9 cellular contexts compared by ENCODE assay signal in genomic region chr16:11224894-11225676, GRCh38. TPM values are rescaled to one million over a fixed set of nuclear protein-coding genes. Genes with fewer than 3 reads are reported as not detected.
A peak's percentile ranks its signal among the peaks of the same experiment; 100 is the strongest.
DNase-seq lines count a peak whose midpoint lies in the region; ATAC-seq and TF ChIP-seq lines count a peak whose summit lies in the region.
"Had no signal": no experiment of that assay in that cellular context is flagged by ENCODE, and none has a peak within 500 bp of the region (broad histone marks: within the 10 kb centered on the region; RNA-seq: fewer than 3 reads in every experiment).

No MANE protein-coding gene starts in this region.

- no peak overlapping the region for H2AFZ ChIP-seq in GM23338

- ATAC-seq in left colon (peak; percentile 47), GM23338 (no peak)
- ATAC-seq in stimulated activated naive B cell treated with anti-CD40 and anti-IgM and Interleukin-4, amounts not matched to agents 10 μg/mL and 1 μg/mL and 100 μg/mL, for 72 hours (replicated peaks): peak; percentile 85 to 89

- H3K4me2 ChIP-seq in GM23338: no peak overlapping the region

- no peaks in the 10 kb centered on the region for H3F3A ChIP-seq in GM23338 (replicated peaks; ENCODE audit: low read depth)

- H3K4me3 Mint-ChIP-seq in IgD-negative memory B cell (peak overlapping the region; percentile 78 to 96 (median 87)), GM23338 (no peak overlapping the region)
- H3K4me3 Mint-ChIP-seq in stimulated activated naive B cell treated with anti-CD40 and anti-IgM and Interleukin-4, amounts not matched to agents 10 μg/mL and 1 μg/mL and 100 μg/mL, for 72 hours: peak overlapping the region; percentile 67 to 83

- H3K9me2 ChIP-seq in GM23338 (ENCODE audit: insufficient read depth): no peaks in the 10 kb centered on the region

- H3K79me2 ChIP-seq in GM23338 (replicated peaks; ENCODE audit: insufficient read depth): no peaks in the 10 kb centered on the region

- no peaks in the 10 kb centered on the region for H3K36me3 ChIP-seq in GM23338 (ENCODE audit: insufficient read depth)

- intact Hi-C loops in left colon (cut with DNase I, micrococcal nuclease): no loop called here

- peak; percentile 57 for DNase-seq in Ammon's horn (ENCODE audit: low spot score)
- DNase-seq in GM20000 (ENCODE audit: low spot score): peak; percentile 91
- peak; percentile 89 for DNase-seq in activated CD8-positive, alpha-beta memory T cell treated with anti-CD3 and anti-CD28 coated beads, Interleukin-2, amount 50 U/mL, for 48 hours
- DNase-seq in left colon: peak; percentile 66 to 69
- peak; percentile 84 for DNase-seq in stimulated activated naive B cell treated with anti-CD40 and anti-IgM and Interleukin-4, amounts not matched to agents 10 μg/mL and 1 μg/mL and 100 μg/mL, for 72 hours
- DNase-seq in NCI-H526 treated with DMSO at 0.1 percent for 48 hours (lab: John Stamatoyannopoulos, UW): no peak
- DNase-seq in GM23338 (ENCODE audit: low spot score): no peak

- H3K27me3 Mint-ChIP-seq in IgD-negative memory B cell: no peaks in the 10 kb centered on the region
- H3K27me3 Mint-ChIP-seq in stimulated activated naive B cell treated with anti-CD40 and anti-IgM and Interleukin-4, amounts not matched to agents 10 μg/mL and 1 μg/mL and 100 μg/mL, for 72 hours: no peaks in the 10 kb centered on the region
- H3K27me3 Mint-ChIP-seq in GM23338 (ENCODE audit: insufficient read depth, low read depth, poor library complexity): peaks cover 9% of the 10 kb centered on the region

- no peaks in the 10 kb centered on the region for H3K9me3 Mint-ChIP-seq in IgD-negative memory B cell
- H3K9me3 Mint-ChIP-seq in stimulated activated naive B cell treated with anti-CD40 and anti-IgM and Interleukin-4, amounts not matched to agents 10 μg/mL and 1 μg/mL and 100 μg/mL, for 72 hours: no peaks in the 10 kb centered on the region
- peaks cover 1% of the 10 kb centered on the region; the same call in 1 of the 3 replicates for H3K9me3 Mint-ChIP-seq in GM23338

- no peak overlapping the region for H3K27ac ChIP-seq in GM23338 (ENCODE audit: low read depth)

- no peaks in the 10 kb centered on the region for H4K20me1 ChIP-seq in GM23338 (replicated peaks; ENCODE audit: insufficient read depth)

- H3K36me3 Mint-ChIP-seq in IgD-negative memory B cell (no peaks in the 10 kb centered on the region), GM23338 (ENCODE audit: low read depth) (no peaks in the 10 kb centered on the region)
- H3K36me3 Mint-ChIP-seq in stimulated activated naive B cell treated with anti-CD40 and anti-IgM and Interleukin-4, amounts not matched to agents 10 μg/mL and 1 μg/mL and 100 μg/mL, for 72 hours: no peaks in the 10 kb centered on the region

- no peak for TF ChIP-seq CTCF in GM20000 (IDR thresholded peaks at IDR 0.05; ENCODE audit: extremely low read depth, missing control alignments)
- no peak for TF ChIP-seq CTCF in GM23338 (conservative IDR thresholded peaks at IDR 0.05; ENCODE audit: low read depth in 2 of 2)

- H3K4me1 Mint-ChIP-seq in IgD-negative memory B cell (peaks cover 19 to 24% (median 23%) of the 10 kb centered on the region in 3 donors), GM23338 (peaks cover 2% of the 10 kb centered on the region; the same call in 1 of the 3 replicates)
- peaks cover 36 to 53% of the 10 kb centered on the region in 2 donors for H3K4me1 Mint-ChIP-seq in stimulated activated naive B cell treated with anti-CD40 and anti-IgM and Interleukin-4, amounts not matched to agents 10 μg/mL and 1 μg/mL and 100 μg/mL, for 72 hours

- no peak overlapping the region for H3K4me3 ChIP-seq in GM23338

- no peaks in the 10 kb centered on the region for H3K4me1 ChIP-seq in GM23338 (ENCODE audit: insufficient read depth)

- H3K27ac Mint-ChIP-seq in IgD-negative memory B cell: peak overlapping the region; percentile 77 to 96 (median 93)
- H3K27ac Mint-ChIP-seq in stimulated activated naive B cell treated with anti-CD40 and anti-IgM and Interleukin-4, amounts not matched to agents 10 μg/mL and 1 μg/mL and 100 μg/mL, for 72 hours: peak overlapping the region; percentile 98
- no peak overlapping the region for H3K27ac Mint-ChIP-seq in GM23338

- no peaks in the 10 kb centered on the region for H3K27me3 ChIP-seq in GM23338 (ENCODE audit: insufficient read depth)

TF ChIP-seq in GM23338, 12 proteins besides CTCF, POLR2A, EP300 and RAD21 (continues in another document):
- TF ChIP-seq EZH2phosphoT487 (IDR thresholded peaks at IDR 0.05; ENCODE audit: unreplicated experiment) (no peak), ETS1 (IDR thresholded peaks at IDR 0.05) (no peak), NANOG (IDR thresholded peaks at IDR 0.05; ENCODE audit: borderline replicate concordance) (no peak), EZH2 (IDR thresholded peaks at IDR 0.05; ENCODE audit: low read depth, unreplicated experiment) (no peak), ZNF331 (CRISPR knock-in tag; IDR thresholded peaks at IDR 0.05; ENCODE audit: low read depth) (no peak), JUNB (IDR thresholded peaks at IDR 0.05; ENCODE audit: unreplicated experiment) (no peak)

RNA-seq across cellular contexts. Expression of gene SOCS1, which starts 30.9 kb away (rescaled TPM):
- 39.1 TPM for polyA plus RNA-seq in IgD-negative memory B cell
- 1 to 10 TPM; 4.7 to 4.9 TPM for total RNA-seq in left colon
- total RNA-seq in GM23338 (2014; rRNA removed; shearing (Covaris generic)): 79.2 and 84.7 TPM in 2 replicates
- polyA plus RNA-seq in GM23338 (2016; fragmentation: Nextera tagmentation; extraction: Ambion mirVana): 104 and 108 TPM in 2 replicates

RNA-seq across cellular contexts. Expression of gene TNP2, which starts 44.0 kb away (rescaled TPM):
- polyA plus RNA-seq in IgD-negative memory B cell: not detected
- total RNA-seq in left colon: not detected
- total RNA-seq in GM23338 (2014; rRNA removed; shearing (Covaris generic)): not detected in 2 replicates
- not detected in 2 replicates for polyA plus RNA-seq in GM23338 (2016; fragmentation: Nextera tagmentation; extraction: Ambion mirVana)
- polyA plus RNA-seq: BJ had no signal

RNA-seq across cellular contexts. Expression of gene PRM3, which starts 48.3 kb away (rescaled TPM):
- polyA plus RNA-seq in IgD-negative memory B cell (not detected), GM23338 (2016; fragmentation: Nextera tagmentation; extraction: Ambion mirVana) (not detected in 2 replicates)
- not detected for total RNA-seq in left colon
- not detected in 2 replicates for total RNA-seq in GM23338 (2014; rRNA removed; shearing (Covaris generic))
- polyA plus RNA-seq: BJ had no signal

RNA-seq across cellular contexts. Expression of gene PRM2, which starts 51.2 kb away (rescaled TPM):
- polyA plus RNA-seq in IgD-negative memory B cell: not detected
- total RNA-seq in left colon: not detected
- not detected in 2 replicates for total RNA-seq in GM23338 (2014; rRNA removed; shearing (Covaris generic))
- not detected in 2 replicates for polyA plus RNA-seq in GM23338 (2016; fragmentation: Nextera tagmentation; extraction: Ambion mirVana)
- polyA plus RNA-seq: BJ had no signal

RNA-seq across cellular contexts. Expression of gene PRM1, which starts 56.0 kb away (rescaled TPM):
- not detected for polyA plus RNA-seq in IgD-negative memory B cell
- total RNA-seq in left colon: not detected
- total RNA-seq in GM23338 (2014; rRNA removed; shearing (Covaris generic)): not detected in 2 replicates
- polyA plus RNA-seq in GM23338 (2016; fragmentation: Nextera tagmentation; extraction: Ambion mirVana): 1.2 and 2.1 TPM in 2 replicates
- polyA plus RNA-seq: BJ had no signal

Comparison
In these comparisons a context has a peak if more than half of its experiments do, and no peak if none do; other contexts are left out.
1. DNase-seq: peak in Ammon's horn (single experiment), GM20000 (single experiment), activated CD8-positive, alpha-beta memory T cell treated with anti-CD3 and anti-CD28 coated beads, Interleukin-2, amount 50 U/mL, for 48 hours (single experiment), left colon (2 of 2) and stimulated activated naive B cell treated with anti-CD40 and anti-IgM and Interleukin-4, amounts not matched to agents 10 μg/mL and 1 μg/mL and 100 μg/mL, for 72 hours (single experiment); none in NCI-H526 treated with DMSO at 0.1 percent for 48 hours (single experiment) and GM23338 (single experiment).
2. RNA of gene SOCS1, which starts 30.9 kb away (total RNA-seq): 79.2 to 84.7 TPM in GM23338; 4.7 to 4.9 TPM in left colon; every median in the first group is over 10 times any median in the second.